ENCODE assay signal across 8 cellular contexts in genomic region chr3:58433400-58434169, GRCh38. TPM values are rescaled to one million over a fixed set of nuclear protein-coding genes. Genes with fewer than 3 reads are reported as not detected.
DNase-seq lines count a peak whose midpoint lies in the region; ATAC-seq and TF ChIP-seq lines count a peak whose summit lies in the region.

PDHB (minus strand) TSS chr3:58433832; CDS start chr3:58433809, 23 bp downstream.

- peak within 1 kb of the TSS; percentile 55 for H3K27ac ChIP-seq in mammary epithelial cell (ENCODE audit: insufficient read depth, low read depth, low read length)
- peak within 1 kb of the TSS; percentile 80 for H3K27ac ChIP-seq in smooth muscle cell (ENCODE audit: low read depth)

- POLR2A ChIA-PET in AG04449 (lab: Yijun Ruan, JAX): interaction anchor here (1.0 to 1.9 kb wide), 4 partner anchors 9 to 127 kb away, joined by 3 to 8 read pairs (median 4); partner anchors contain the start of genes HTD2 and RPP14

- H4K20me1 ChIP-seq in mammary epithelial cell (ENCODE audit: insufficient read depth, low read length) (no peaks in the 10 kb centered on the region), smooth muscle cell (ENCODE audit: low read depth) (peaks cover 9% of the 10 kb centered on the region)

- H3K4me1 ChIP-seq in mammary epithelial cell (ENCODE audit: insufficient read depth, low read length) (peaks cover 21% of the 10 kb centered on the region), smooth muscle cell (ENCODE audit: low read depth) (peaks cover 13% of the 10 kb centered on the region)

- no peak for TF ChIP-seq CTCF in AG04449 (IDR thresholded peaks at IDR 0.05; ENCODE audit: insufficient read depth, low read length, missing control alignments)
- no peak for TF ChIP-seq CTCF in WI38 (IDR thresholded peaks at IDR 0.05; ENCODE audit: low read depth, low read length)
- no peak for TF ChIP-seq CTCF in mammary epithelial cell (conservative IDR thresholded peaks at IDR 0.05 in 1 of 2, IDR thresholded peaks at IDR 0.05 in 1 of 2; ENCODE audit: extremely low read depth in 1 of 2, insufficient read depth in 1 of 2, low read depth in 1 of 2, low read length in 2 of 2)
- TF ChIP-seq CTCF in smooth muscle cell (IDR thresholded peaks at IDR 0.05; ENCODE audit: borderline replicate concordance, insufficient read depth, poor library complexity, severe bottlenecking): no peak

- BruUV-seq in mammary epithelial cell (replicated peaks; lab: Mats Ljungman, UMichigan): no TSS peak

- no peak for DNase-seq in AG04449 (ENCODE audit: low read depth, low spot score)
- peak; percentile 89 for DNase-seq in NCI-H2227 treated with DMSO at 0.1 percent for 48 hours (lab: John Stamatoyannopoulos, UW)
- peak; percentile 86 for DNase-seq in mammary epithelial cell
- DNase-seq in iPS-NIHi7 (ENCODE audit: extremely low spot score): peak; percentile 97
- peak; percentile 94 for DNase-seq in smooth muscle cell (lab: John Stamatoyannopoulos, UW; ENCODE audit: unreplicated experiment)

- dilution Hi-C loops in mammary epithelial cell (cut with HindIII; ENCODE audit: low sequenced_read_pairs): no loop called here

- H3K79me2 ChIP-seq in mammary epithelial cell (ENCODE audit: insufficient read depth, low read length) (peaks cover 15% of the 10 kb centered on the region), smooth muscle cell (ENCODE audit: low read depth) (peaks cover 18% of the 10 kb centered on the region)

- H3K36me3 ChIP-seq in mammary epithelial cell (ENCODE audit: insufficient read depth, low read length) (peaks cover 21% of the 10 kb centered on the region), smooth muscle cell (ENCODE audit: low read depth) (peaks cover 13% of the 10 kb centered on the region)

- H2AFZ ChIP-seq in mammary epithelial cell (ENCODE audit: low read depth, low read length) (peak within 1 kb of the TSS; percentile 99), smooth muscle cell (ENCODE audit: low read depth) (peak within 1 kb of the TSS; percentile 82)

- peaks cover 9% of the 10 kb centered on the region for H3F3A ChIP-seq in smooth muscle cell (ENCODE audit: low read depth)

- ATAC-seq in GM18870 (IDR thresholded peaks at IDR 0.05; ENCODE audit: unreplicated experiment): peak; percentile 85
- peak; percentile 86 for ATAC-seq in HG03108 (IDR thresholded peaks at IDR 0.05; ENCODE audit: unreplicated experiment)

- intact Hi-C loops in mammary epithelial cell (cut with micrococcal nuclease): loop anchor here (2.0 to 10.0 kb wide), 4 partner anchors 59 to 219 kb away; partner anchors contain the start of genes DNASE1L3 and KCTD6

- CTCF ChIA-PET in AG04449 (lab: Yijun Ruan, JAX) (interaction anchor here (0.9 to 8.3 kb wide), 9 partner anchors 13 to 127 kb away, joined by 3 to 53 read pairs (median 4); partner anchors contain the start of genes HTD2 and RPP14), mammary epithelial cell (lab: Charles Lee; ENCODE audit: low non-redundant PET) (interaction anchor here (0.7 kb wide), 1 partner anchor 50 kb away, joined by 3 read pairs; no protein-coding TSS in a partner anchor)

- H3K4me2 ChIP-seq in mammary epithelial cell (ENCODE audit: insufficient read depth, low read depth, low read length) (peak within 1 kb of the TSS; percentile 90), smooth muscle cell (peak within 1 kb of the TSS; percentile 93)

- H3K9ac ChIP-seq in mammary epithelial cell (ENCODE audit: insufficient read depth, low read length): peak within 1 kb of the TSS; percentile 77
- H3K9ac ChIP-seq in smooth muscle cell (ENCODE audit: low read depth): peak within 1 kb of the TSS; percentile 84

- H3K27me3 ChIP-seq in mammary epithelial cell (ENCODE audit: insufficient read depth, low read length) (no peaks in the 10 kb centered on the region), smooth muscle cell (ENCODE audit: low read depth) (no peaks in the 10 kb centered on the region)

- H3K4me3 ChIP-seq in AG04449 (ENCODE audit: low read depth, low read length) (peak within 1 kb of the TSS; percentile 94), WI38 (ENCODE audit: low read depth, low read length) (peak within 1 kb of the TSS; percentile 83), mammary epithelial cell (replicated peaks in 1 of 3; ENCODE audit: insufficient read depth in 1 of 3, low read depth in 2 of 3, low read length in 3 of 3) (peak within 1 kb of the TSS; percentile 84 to 96 (median 92)), smooth muscle cell (peak within 1 kb of the TSS; percentile 74)

- WGBS in mammary epithelial cell (ENCODE audit: low coverage, missing lambda C conversion rate): 1% methylated on average over 11 of the region's 67 CpGs
- 1% methylated on average over 58 of the region's 67 CpGs for WGBS in smooth muscle cell (ENCODE audit: low lambda C conversion rate)

- no peaks in the 10 kb centered on the region for H3K9me3 ChIP-seq in mammary epithelial cell (replicated peaks; ENCODE audit: insufficient read depth, low read length)
- H3K9me3 ChIP-seq in smooth muscle cell (replicated peaks; ENCODE audit: low read depth): no peaks in the 10 kb centered on the region

- in situ Hi-C loops in mammary epithelial cell (cut with MboI; ENCODE audit: low sequenced_read_pairs in 2 of 2): no loop called here

RNA-seq across cellular contexts. Expression of gene PDHB, which starts in this region (rescaled TPM):
- total RNA-seq in mammary epithelial cell (10 to 100 TPM; 43.2 to 44.9 TPM), smooth muscle cell (123 and 134 TPM in 2 replicates)
- polyA plus RNA-seq in mammary epithelial cell (53.1 TPM), smooth muscle cell (122 and 128 TPM in 2 replicates)
- 15.9 TPM for polyA minus RNA-seq in mammary epithelial cell
